Comparison of ENCODE assay signal across 1 cellular context in the genomic region with DNA sequence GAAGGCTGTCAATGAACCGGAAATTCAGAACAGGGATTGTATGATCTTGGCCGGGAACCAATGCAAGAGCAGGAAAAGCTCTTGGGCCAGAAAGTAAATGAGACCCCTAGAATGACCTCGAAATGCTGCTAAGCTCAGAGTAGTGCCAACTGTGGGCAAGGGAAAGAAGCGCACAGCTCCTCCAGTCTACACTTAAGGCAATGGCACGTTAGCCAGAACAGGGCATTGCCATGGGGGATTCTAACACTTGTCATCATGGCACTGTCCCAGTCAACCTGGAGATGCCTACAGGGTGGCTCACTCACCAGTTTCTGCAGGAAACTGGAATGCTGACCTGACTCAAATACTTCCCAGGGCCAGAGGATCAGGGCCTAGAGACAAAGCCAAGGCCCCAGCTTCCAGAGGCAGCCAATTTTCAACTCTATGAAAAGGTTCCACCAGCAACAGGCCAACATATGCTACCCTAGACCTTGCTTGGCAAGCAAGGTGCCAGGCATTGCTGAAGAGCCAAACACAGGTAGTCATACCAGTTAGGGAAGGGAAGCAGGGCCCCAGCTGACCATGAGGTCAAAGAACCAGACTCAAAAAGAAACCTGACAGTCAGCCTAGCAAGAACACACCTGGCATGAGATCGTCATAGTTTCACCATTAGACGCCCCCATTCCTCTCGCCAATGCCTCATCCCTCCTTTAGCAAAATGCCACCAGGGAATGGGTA.
TF ChIP-seq lines count a peak whose summit lies in the region.

No MANE protein-coding gene starts in this region.

TF ChIP-seq in GM12878, 131 proteins besides CTCF, POLR2A, EP300 and RAD21 (continued from another document):
- TF ChIP-seq, protein P1, sequence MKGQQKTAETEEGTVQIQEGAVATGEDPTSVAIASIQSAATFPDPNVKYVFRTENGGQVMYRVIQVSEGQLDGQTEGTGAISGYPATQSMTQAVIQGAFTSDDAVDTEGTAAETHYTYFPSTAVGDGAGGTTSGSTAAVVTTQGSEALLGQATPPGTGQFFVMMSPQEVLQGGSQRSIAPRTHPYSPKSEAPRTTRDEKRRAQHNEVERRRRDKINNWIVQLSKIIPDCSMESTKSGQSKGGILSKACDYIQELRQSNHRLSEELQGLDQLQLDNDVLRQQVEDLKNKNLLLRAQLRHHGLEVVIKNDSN (IDR thresholded peaks at IDR 0.05; ENCODE audit: borderline replicate concordance, extremely low read length, insufficient read depth, low read depth, low read length) = no peak
- TF ChIP-seq ZNF24 (IDR thresholded peaks at IDR 0.05) (no peak), NR2C1 (IDR thresholded peaks at IDR 0.05) (no peak), CBFB (IDR thresholded peaks at IDR 0.05; ENCODE audit: low read depth) (no peak), SUZ12 (IDR thresholded peaks at IDR 0.05; ENCODE audit: unreplicated experiment) (no peak), SP1 (IDR thresholded peaks at IDR 0.05; ENCODE audit: low read depth, low read length) (no peak), MTA2 (IDR thresholded peaks at IDR 0.05; ENCODE audit: low read depth) (peak; percentile 64), RFX5 (IDR thresholded peaks at IDR 0.05; ENCODE audit: low read depth, low read length) (no peak), HDGF (IDR thresholded peaks at IDR 0.05) (no peak), HDAC2 (IDR thresholded peaks at IDR 0.05) (no peak), NFIC (IDR thresholded peaks at IDR 0.05; ENCODE audit: low read depth, low read length) (peak; percentile 85), BCL11A (IDR thresholded peaks at IDR 0.05; ENCODE audit: low read depth, low read length) (peak; percentile 71; the same call in 1 of the 2 replicates), JUNB (IDR thresholded peaks at IDR 0.05) (peak; percentile 93), TBL1XR1 (IDR thresholded peaks at IDR 0.05; ENCODE audit: low read depth, low read length) (no peak), PML (IDR thresholded peaks at IDR 0.05; ENCODE audit: low read length) (0 out of 2 replicates have a peak, but pooled peaks have one; percentile 41), SPI1 (IDR thresholded peaks at IDR 0.05; ENCODE audit: borderline replicate concordance, insufficient read depth, low read depth, low read length) (peak; percentile 46), NBN (IDR thresholded peaks at IDR 0.05) (no peak; the same call in 1 of the 2 replicates), IKZF1 (conservative IDR thresholded peaks at IDR 0.05) (peak; percentile 73), IRF4 (IDR thresholded peaks at IDR 0.05; ENCODE audit: low read depth, low read length) (peak; percentile 79), ASH2L (IDR thresholded peaks at IDR 0.05; ENCODE audit: borderline replicate concordance, low read depth) (no peak), SRF (IDR thresholded peaks at IDR 0.05; ENCODE audit: low read depth in 2 of 2, low read length in 2 of 2) (0 out of 4 replicates have a peak, but pooled peaks of 1 of the 2 experiments have one; percentile 10), TCF7 (IDR thresholded peaks at IDR 0.05; ENCODE audit: borderline replicate concordance) (no peak), EGR1 (IDR thresholded peaks at IDR 0.05; ENCODE audit: borderline replicate concordance in 1 of 2, low read depth in 2 of 2, low read length in 2 of 2) (peak in 1 of 2 experiments; percentile 71; a peak in 1 of 3 replicates), RUNX3 (IDR thresholded peaks at IDR 0.05; ENCODE audit: low read length) (peak; percentile 84), CBX5 (IDR thresholded peaks at IDR 0.05; ENCODE audit: low read depth) (0 out of 2 replicates have a peak, but pooled peaks have one; percentile 2), SMAD1 (IDR thresholded peaks at IDR 0.05; ENCODE audit: low read depth, partially characterized antibody) (no peak)
- TF ChIP-seq, protein P2, sequence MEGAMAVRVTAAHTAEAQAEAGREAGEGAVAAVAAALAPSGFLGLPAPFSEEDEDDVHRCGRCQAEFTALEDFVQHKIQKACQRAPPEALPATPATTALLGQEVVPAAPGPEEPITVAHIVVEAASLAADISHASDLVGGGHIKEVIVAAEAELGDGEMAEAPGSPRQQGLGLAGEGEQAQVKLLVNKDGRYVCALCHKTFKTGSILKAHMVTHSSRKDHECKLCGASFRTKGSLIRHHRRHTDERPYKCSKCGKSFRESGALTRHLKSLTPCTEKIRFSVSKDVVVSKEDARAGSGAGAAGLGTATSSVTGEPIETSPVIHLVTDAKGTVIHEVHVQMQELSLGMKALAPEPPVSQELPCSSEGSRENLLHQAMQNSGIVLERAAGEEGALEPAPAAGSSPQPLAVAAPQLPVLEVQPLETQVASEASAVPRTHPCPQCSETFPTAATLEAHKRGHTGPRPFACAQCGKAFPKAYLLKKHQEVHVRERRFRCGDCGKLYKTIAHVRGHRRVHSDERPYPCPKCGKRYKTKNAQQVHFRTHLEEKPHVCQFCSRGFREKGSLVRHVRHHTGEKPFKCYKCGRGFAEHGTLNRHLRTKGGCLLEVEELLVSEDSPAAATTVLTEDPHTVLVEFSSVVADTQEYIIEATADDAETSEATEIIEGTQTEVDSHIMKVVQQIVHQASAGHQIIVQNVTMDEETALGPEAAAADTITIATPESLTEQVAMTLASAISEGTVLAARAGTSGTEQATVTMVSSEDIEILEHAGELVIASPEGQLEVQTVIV (IDR thresholded peaks at IDR 0.05; ENCODE audit: borderline replicate concordance, partially characterized antibody) = no peak
- TF ChIP-seq, protein P3, sequence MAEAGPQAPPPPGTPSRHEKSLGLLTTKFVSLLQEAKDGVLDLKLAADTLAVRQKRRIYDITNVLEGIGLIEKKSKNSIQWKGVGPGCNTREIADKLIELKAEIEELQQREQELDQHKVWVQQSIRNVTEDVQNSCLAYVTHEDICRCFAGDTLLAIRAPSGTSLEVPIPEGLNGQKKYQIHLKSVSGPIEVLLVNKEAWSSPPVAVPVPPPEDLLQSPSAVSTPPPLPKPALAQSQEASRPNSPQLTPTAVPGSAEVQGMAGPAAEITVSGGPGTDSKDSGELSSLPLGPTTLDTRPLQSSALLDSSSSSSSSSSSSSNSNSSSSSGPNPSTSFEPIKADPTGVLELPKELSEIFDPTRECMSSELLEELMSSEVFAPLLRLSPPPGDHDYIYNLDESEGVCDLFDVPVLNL (IDR thresholded peaks at IDR 0.05; ENCODE audit: low read depth, low read length) = no peak
- TF ChIP-seq, protein P4, sequence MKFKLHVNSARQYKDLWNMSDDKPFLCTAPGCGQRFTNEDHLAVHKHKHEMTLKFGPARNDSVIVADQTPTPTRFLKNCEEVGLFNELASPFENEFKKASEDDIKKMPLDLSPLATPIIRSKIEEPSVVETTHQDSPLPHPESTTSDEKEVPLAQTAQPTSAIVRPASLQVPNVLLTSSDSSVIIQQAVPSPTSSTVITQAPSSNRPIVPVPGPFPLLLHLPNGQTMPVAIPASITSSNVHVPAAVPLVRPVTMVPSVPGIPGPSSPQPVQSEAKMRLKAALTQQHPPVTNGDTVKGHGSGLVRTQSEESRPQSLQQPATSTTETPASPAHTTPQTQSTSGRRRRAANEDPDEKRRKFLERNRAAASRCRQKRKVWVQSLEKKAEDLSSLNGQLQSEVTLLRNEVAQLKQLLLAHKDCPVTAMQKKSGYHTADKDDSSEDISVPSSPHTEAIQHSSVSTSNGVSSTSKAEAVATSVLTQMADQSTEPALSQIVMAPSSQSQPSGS (IDR thresholded peaks at IDR 0.05; ENCODE audit: low read length) = peak; percentile 83
- TF ChIP-seq, protein P5, sequence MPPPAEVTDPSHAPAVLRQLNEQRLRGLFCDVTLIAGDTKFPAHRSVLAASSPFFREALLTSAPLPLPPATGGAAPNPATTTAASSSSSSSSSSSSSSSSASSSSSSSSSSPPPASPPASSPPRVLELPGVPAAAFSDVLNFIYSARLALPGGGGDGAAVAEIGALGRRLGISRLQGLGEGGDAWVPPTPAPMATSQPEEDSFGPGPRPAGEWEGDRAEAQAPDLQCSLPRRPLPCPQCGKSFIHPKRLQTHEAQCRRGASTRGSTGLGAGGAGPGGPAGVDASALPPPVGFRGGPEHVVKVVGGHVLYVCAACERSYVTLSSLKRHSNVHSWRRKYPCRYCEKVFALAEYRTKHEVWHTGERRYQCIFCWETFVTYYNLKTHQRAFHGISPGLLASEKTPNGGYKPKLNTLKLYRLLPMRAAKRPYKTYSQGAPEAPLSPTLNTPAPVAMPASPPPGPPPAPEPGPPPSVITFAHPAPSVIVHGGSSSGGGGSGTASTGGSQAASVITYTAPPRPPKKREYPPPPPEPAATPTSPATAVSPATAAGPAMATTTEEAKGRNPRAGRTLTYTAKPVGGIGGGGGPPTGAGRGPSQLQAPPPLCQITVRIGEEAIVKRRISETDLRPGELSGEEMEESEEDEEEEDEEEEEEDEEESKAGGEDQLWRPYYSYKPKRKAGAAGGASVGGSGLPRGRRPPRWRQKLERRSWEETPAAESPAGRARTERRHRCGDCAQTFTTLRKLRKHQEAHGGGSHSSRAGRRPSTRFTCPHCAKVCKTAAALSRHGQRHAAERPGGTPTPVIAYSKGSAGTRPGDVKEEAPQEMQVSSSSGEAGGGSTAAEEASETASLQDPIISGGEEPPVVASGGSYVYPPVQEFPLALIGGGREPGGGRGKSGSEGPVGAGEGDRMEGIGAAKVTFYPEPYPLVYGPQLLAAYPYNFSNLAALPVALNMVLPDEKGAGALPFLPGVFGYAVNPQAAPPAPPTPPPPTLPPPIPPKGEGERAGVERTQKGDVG (CRISPR knock-in tag; IDR thresholded peaks at IDR 0.05) = no peak
- TF ChIP-seq, protein P6, sequence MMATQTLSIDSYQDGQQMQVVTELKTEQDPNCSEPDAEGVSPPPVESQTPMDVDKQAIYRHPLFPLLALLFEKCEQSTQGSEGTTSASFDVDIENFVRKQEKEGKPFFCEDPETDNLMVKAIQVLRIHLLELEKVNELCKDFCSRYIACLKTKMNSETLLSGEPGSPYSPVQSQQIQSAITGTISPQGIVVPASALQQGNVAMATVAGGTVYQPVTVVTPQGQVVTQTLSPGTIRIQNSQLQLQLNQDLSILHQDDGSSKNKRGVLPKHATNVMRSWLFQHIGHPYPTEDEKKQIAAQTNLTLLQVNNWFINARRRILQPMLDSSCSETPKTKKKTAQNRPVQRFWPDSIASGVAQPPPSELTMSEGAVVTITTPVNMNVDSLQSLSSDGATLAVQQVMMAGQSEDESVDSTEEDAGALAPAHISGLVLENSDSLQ (IDR thresholded peaks at IDR 0.05) = no peak
- TF ChIP-seq, protein P7, sequence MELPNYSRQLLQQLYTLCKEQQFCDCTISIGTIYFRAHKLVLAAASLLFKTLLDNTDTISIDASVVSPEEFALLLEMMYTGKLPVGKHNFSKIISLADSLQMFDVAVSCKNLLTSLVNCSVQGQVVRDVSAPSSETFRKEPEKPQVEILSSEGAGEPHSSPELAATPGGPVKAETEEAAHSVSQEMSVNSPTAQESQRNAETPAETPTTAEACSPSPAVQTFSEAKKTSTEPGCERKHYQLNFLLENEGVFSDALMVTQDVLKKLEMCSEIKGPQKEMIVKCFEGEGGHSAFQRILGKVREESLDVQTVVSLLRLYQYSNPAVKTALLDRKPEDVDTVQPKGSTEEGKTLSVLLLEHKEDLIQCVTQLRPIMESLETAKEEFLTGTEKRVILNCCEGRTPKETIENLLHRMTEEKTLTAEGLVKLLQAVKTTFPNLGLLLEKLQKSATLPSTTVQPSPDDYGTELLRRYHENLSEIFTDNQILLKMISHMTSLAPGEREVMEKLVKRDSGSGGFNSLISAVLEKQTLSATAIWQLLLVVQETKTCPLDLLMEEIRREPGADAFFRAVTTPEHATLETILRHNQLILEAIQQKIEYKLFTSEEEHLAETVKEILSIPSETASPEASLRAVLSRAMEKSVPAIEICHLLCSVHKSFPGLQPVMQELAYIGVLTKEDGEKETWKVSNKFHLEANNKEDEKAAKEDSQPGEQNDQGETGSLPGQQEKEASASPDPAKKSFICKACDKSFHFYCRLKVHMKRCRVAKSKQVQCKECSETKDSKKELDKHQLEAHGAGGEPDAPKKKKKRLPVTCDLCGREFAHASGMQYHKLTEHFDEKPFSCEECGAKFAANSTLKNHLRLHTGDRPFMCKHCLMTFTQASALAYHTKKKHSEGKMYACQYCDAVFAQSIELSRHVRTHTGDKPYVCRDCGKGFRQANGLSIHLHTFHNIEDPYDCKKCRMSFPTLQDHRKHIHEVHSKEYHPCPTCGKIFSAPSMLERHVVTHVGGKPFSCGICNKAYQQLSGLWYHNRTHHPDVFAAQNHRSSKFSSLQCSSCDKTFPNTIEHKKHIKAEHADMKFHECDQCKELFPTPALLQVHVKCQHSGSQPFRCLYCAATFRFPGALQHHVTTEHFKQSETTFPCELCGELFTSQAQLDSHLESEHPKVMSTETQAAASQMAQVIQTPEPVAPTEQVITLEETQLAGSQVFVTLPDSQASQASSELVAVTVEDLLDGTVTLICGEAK (IDR thresholded peaks at IDR 0.05; ENCODE audit: borderline replicate concordance) = no peak
TF ChIP-seq in GM12878: peak in this region for 31.
